ENCODE assay signal across 8 cellular contexts in genomic region chr1:83807792-83808191, GRCh38.
"Had no signal": no experiment of that assay in that cellular context is flagged by ENCODE, and none has a peak within 500 bp of the region (broad histone marks: within the 10 kb centered on the region; RNA-seq: fewer than 3 reads in every experiment).

No MANE protein-coding gene starts in this region.

- DNase-seq: HFFc6, KBM-7 had no signal

- ATAC-seq: GM23338, HCT116, HepG2 had no signal

- H3K36me3 Mint-ChIP-seq: IgD-negative memory B cell had no signal

- H2AFZ ChIP-seq: GM23338 had no signal

- H3K27ac Mint-ChIP-seq: GM23338, HFFc6, IgD-negative memory B cell had no signal

- H3K27me3 Mint-ChIP-seq: IgD-negative memory B cell had no signal

- H3K4me3 Mint-ChIP-seq: GM23338, HFFc6, IgD-negative memory B cell had no signal

- H3K4me2 ChIP-seq: GM23338 had no signal

- H3K9me3 Mint-ChIP-seq: GM23338, HFFc6 had no signal

- H3K27ac ChIP-seq: HL-60 had no signal

- H3K36me3 ChIP-seq: HAP-1 had no signal

- H3K4me1 Mint-ChIP-seq: GM23338, IgD-negative memory B cell had no signal

- H3K4me3 ChIP-seq: GM23338, HAP-1 had no signal

- H3K9me3 ChIP-seq: HAP-1 had no signal
